In the genomic region with DNA sequence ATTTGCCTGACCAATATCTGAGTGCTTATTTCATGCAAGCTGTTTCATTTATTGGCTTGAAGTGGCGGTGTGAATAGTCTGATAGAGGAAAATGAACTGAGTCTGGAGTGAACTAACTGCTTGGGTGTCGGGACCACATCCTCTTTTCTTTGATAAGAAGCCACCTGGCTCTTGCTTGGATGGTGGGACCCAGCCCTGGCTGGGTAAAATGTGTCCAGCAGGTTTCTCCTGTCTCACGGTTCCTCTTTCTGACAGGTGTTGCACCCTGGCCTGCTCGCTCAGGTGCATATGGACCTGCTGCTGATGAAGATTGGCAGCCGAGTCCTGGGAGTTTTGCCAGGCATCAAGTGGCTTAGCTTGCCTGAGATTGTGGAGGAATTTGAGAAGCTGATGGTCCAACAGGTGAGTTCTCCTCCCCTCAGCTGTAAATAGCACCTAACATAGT, we compare ENCODE assay signal across 8 cellular contexts. TPM values are rescaled to one million over a fixed set of nuclear protein-coding genes. Genes with fewer than 3 reads are reported as not detected.
DNase-seq lines count a peak whose midpoint lies in the region; ATAC-seq and TF ChIP-seq lines count a peak whose summit lies in the region.

No MANE protein-coding gene starts in this region.

- H2AFZ ChIP-seq in ACC112 (ENCODE audit: low read length, unreplicated experiment), result no peak overlapping the region

- H3K27me3 ChIP-seq in ACC112 (ENCODE audit: insufficient read depth, low read length), result no peaks in the 10 kb centered on the region
- no peaks in the 10 kb centered on the region for H3K27me3 ChIP-seq in upper lobe of right lung
- H3K27me3 ChIP-seq in A673 (replicated peaks; ENCODE audit: insufficient read depth, low read depth, low read length, poor library complexity), result no peaks in the 10 kb centered on the region

- ATAC-seq in GM18858 (IDR thresholded peaks at IDR 0.05; ENCODE audit: unreplicated experiment), result peak; percentile 38
- ATAC-seq in effector memory CD8-positive, alpha-beta T cell (replicated peaks), result no peak
- ATAC-seq in upper lobe of right lung, result peak; percentile 2

- intact Hi-C loops in upper lobe of right lung (cut with DNase I) (no loop called here), A673 (cut with micrococcal nuclease; ENCODE audit: unreplicated experiment) (no loop called here)

- H3K4me3 ChIP-seq in ACC112 (ENCODE audit: low read depth, low read length) (peak overlapping the region; percentile 98), upper lobe of right lung (no peak overlapping the region), A673 (ENCODE audit: low read depth, low read length, poor library complexity, severe bottlenecking) (no peak overlapping the region)

- no peaks in the 10 kb centered on the region for H3K79me2 ChIP-seq in ACC112 (ENCODE audit: control insufficient read depth, insufficient read depth, low read length, unreplicated experiment)

- no peak overlapping the region for H3K27ac ChIP-seq in ACC112 (ENCODE audit: low read depth, low read length)
- H3K27ac ChIP-seq in upper lobe of right lung, result no peak overlapping the region
- H3K27ac ChIP-seq in A673 (ENCODE audit: low read depth, low read length, poor library complexity, severe bottlenecking), result no peak overlapping the region

- peak overlapping the region; percentile 86 to 91 for H3K4me3 Mint-ChIP-seq in effector memory CD8-positive, alpha-beta T cell

- peak; percentile 76 for DNase-seq in NCI-H2029 treated with DMSO at 0.1 percent for 48 hours (lab: John Stamatoyannopoulos, UW)
- no peak for DNase-seq in effector memory CD8-positive, alpha-beta T cell
- DNase-seq in upper lobe of right lung, result peak; percentile 75
- DNase-seq in A673 (ENCODE audit: low spot score), result no peak
- DNase-seq in mucosa of gallbladder (ENCODE audit: low spot score), result no peak
- DNase-seq in stimulated activated CD4-positive, alpha-beta T cell treated with anti-CD3 and anti-CD28 coated beads, Interleukin-1b, Interleukin-23, amount 100 ng/mL, for 48 hours, result no peak

- no peaks in the 10 kb centered on the region for H3K27me3 Mint-ChIP-seq in effector memory CD8-positive, alpha-beta T cell

- H3K4me1 ChIP-seq in ACC112 (ENCODE audit: control insufficient read depth, insufficient read depth, low read length, unreplicated experiment), result peaks cover 15% of the 10 kb centered on the region
- peaks cover 20% of the 10 kb centered on the region for H3K4me1 ChIP-seq in upper lobe of right lung
- peaks cover 12% of the 10 kb centered on the region for H3K4me1 ChIP-seq in A673 (ENCODE audit: insufficient read depth, low read length, poor library complexity, severe bottlenecking)

- H3K36me3 Mint-ChIP-seq in effector memory CD8-positive, alpha-beta T cell (ENCODE audit: insufficient read depth), result peaks cover 9% of the 10 kb centered on the region

- CTCF ChIA-PET in A673 (lab: Charles Lee), result interaction anchor here (0.7 to 0.9 kb wide), 2 partner anchors 50 to 52 kb away, joined by 3 read pairs; no protein-coding TSS in a partner anchor

- H3K9me3 Mint-ChIP-seq in effector memory CD8-positive, alpha-beta T cell, result no peaks in the 10 kb centered on the region

- H3K27ac Mint-ChIP-seq in effector memory CD8-positive, alpha-beta T cell, result peak overlapping the region; percentile 87 to 89

- TF ChIP-seq CTCF in upper lobe of right lung (IDR thresholded peaks at IDR 0.05), result no peak
- no peak for TF ChIP-seq CTCF in A673 (conservative IDR thresholded peaks at IDR 0.05; ENCODE audit: low read depth, low read length)

- no TSS peak for BruUV-seq in A673 (replicated peaks; lab: Mats Ljungman, UMichigan)

- H3K36me3 ChIP-seq in ACC112 (ENCODE audit: insufficient read depth, low read length) (no peaks in the 10 kb centered on the region), upper lobe of right lung (no peaks in the 10 kb centered on the region), A673 (ENCODE audit: insufficient read depth, low read length, poor library complexity, severe bottlenecking) (no peaks in the 10 kb centered on the region)

- no peaks in the 10 kb centered on the region for H3K9me3 ChIP-seq in upper lobe of right lung
- H3K9me3 ChIP-seq in A673 (ENCODE audit: low read depth, low read length, poor library complexity, severe bottlenecking), result no peaks in the 10 kb centered on the region

- H3K4me1 Mint-ChIP-seq in effector memory CD8-positive, alpha-beta T cell (ENCODE audit: low read depth in 2 of 2), result peaks cover 27 to 28% of the 10 kb centered on the region in 2 donors

- POLR2A ChIA-PET in A673 (lab: Charles Lee; ENCODE audit: low non-redundant PET), result no interaction called here

RNA-seq across cellular contexts. Expression of gene ADCK2, which starts 1.6 kb away (rescaled TPM):
- total RNA-seq in upper lobe of right lung, result 18.2 TPM
- total RNA-seq in A673 (2021), result 7.5 and 12.3 TPM in 2 replicates
- total RNA-seq in mucosa of gallbladder, result 22.4 TPM

RNA-seq across cellular contexts. Expression of gene NDUFB2, which starts 22.1 kb away (rescaled TPM):
- total RNA-seq in upper lobe of right lung, result 160 TPM
- total RNA-seq in A673 (2021), result 180 and 192 TPM in 2 replicates
- total RNA-seq in mucosa of gallbladder, result 224 TPM

RNA-seq across cellular contexts. Expression of gene DENND2A, which starts 33.8 kb away (rescaled TPM):
- 26.2 TPM for total RNA-seq in upper lobe of right lung
- 0.49 and 0.87 TPM in 2 replicates for total RNA-seq in A673 (2021)
- 14.0 TPM for total RNA-seq in mucosa of gallbladder

Comparison
In these comparisons a context has a peak if more than half of its experiments do, and no peak if none do; other contexts are left out.
1. DNase-seq: peak in NCI-H2029 treated with DMSO at 0.1 percent for 48 hours (single experiment) and upper lobe of right lung (single experiment); none in effector memory CD8-positive, alpha-beta T cell (0 of 3), A673 (single experiment), mucosa of gallbladder (single experiment) and stimulated activated CD4-positive, alpha-beta T cell treated with anti-CD3 and anti-CD28 coated beads, Interleukin-1b, Interleukin-23, amount 100 ng/mL, for 48 hours (single experiment).